Comparison of ENCODE assay signal across 1 cellular context in the genomic region with DNA sequence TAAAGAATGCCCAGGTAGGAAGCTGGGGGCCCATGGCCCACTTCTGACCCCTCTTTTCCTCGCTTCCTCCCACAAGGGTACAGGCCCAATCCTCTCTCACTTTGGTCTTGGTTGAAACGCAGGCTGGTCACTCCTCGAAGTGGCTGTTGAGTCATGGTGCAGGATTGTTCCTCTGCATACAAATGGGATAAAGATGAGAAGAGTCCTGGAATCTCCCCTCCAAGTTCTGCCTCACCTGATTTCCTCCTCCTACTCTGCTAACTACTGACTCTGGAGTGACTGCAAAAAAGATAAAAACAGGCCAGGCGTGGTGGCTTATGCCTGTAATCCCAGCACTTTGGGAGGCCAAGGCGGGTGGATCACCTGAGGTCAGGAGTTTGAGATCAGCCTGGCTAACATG.
TF ChIP-seq lines count a peak whose summit lies in the region.

No MANE protein-coding gene starts in this region.

TF ChIP-seq in A549, 52 proteins besides CTCF, POLR2A, EP300 and RAD21:
- TF ChIP-seq ZC3H11A (IDR thresholded peaks at IDR 0.05): no peak
- TF ChIP-seq, protein P1, sequence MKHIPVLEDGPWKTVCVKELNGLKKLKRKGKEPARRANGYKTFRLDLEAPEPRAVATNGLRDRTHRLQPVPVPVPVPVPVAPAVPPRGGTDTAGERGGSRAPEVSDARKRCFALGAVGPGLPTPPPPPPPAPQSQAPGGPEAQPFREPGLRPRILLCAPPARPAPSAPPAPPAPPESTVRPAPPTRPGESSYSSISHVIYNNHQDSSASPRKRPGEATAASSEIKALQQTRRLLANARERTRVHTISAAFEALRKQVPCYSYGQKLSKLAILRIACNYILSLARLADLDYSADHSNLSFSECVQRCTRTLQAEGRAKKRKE (CRISPR knock-in tag; IDR thresholded peaks at IDR 0.05; ENCODE audit: low read depth): no peak
